1 cellular context compared by ENCODE assay signal in the genomic region with DNA sequence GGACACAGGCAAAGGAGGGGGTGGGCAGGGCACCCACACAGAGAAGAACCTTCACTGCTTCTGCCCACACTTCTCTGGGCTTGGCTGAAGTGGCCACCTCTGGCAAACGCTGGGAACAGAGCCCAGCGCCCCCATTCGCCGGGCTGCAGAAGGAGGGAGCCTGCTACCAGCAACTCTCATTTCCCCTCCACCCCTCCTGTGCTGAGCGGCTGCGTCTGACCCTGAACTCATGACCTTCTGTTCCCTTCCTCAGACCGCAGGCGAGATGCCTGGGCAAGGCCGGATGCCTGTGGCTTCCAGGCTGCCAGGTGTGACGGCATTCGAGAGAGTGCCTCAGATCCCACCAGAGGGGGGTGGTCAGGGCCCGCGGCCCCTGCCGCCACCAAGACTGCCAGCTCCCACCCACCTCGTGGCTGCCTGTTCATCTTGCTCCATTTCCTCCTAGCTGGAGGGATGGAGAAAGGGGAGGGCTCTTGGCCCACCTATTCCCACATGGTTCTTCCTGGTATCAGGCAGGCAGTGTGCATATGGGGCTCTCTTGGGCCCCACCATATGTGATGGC.
TF ChIP-seq lines count a peak whose summit lies in the region.

No MANE protein-coding gene starts in this region.

TF ChIP-seq in HepG2, 621 proteins besides CTCF, POLR2A, EP300 and RAD21 (continued from another document and continues in another):
- TF ChIP-seq, protein P1, sequence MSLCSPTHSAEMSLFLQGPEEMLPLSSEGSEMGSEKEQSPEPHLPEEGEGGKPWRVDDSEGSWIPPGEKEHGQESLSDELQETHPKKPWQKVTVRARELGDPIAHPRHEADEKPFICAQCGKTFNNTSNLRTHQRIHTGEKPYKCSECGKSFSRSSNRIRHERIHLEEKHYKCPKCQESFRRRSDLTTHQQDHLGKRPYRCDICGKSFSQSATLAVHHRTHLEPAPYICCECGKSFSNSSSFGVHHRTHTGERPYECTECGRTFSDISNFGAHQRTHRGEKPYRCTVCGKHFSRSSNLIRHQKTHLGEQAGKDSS (CRISPR knock-in tag; IDR thresholded peaks at IDR 0.05; ENCODE audit: borderline replicate concordance, low read depth) = peak; percentile 28; the same call in 1 of the 2 replicates
- TF ChIP-seq SMAD1 (CRISPR knock-in tag; IDR thresholded peaks at IDR 0.05; ENCODE audit: borderline replicate concordance, low read depth) (peak; percentile 51; the same call in 1 of the 2 replicates), MED1 (CRISPR knock-in tag; IDR thresholded peaks at IDR 0.05) (peak; percentile 90), FOXP1 (IDR thresholded peaks at IDR 0.05) (no peak), FOXP1 (CRISPR knock-in tag; IDR thresholded peaks at IDR 0.05) (peak; percentile 15; the same call in 1 of the 2 replicates), HMGA1 (CRISPR knock-in tag; conservative IDR thresholded peaks at IDR 0.05) (no peak), TEAD3 (CRISPR knock-in tag; optimal IDR thresholded peaks at IDR 0.05; ENCODE audit: borderline replicate concordance) (peak; percentile 84), MYC (CRISPR knock-in tag; IDR thresholded peaks at IDR 0.05; ENCODE audit: borderline replicate concordance) (peak; percentile 79), RFXAP (CRISPR knock-in tag; IDR thresholded peaks at IDR 0.05; ENCODE audit: borderline replicate concordance) (peak; percentile 64; the same call in 1 of the 2 replicates), CBX5 (CRISPR knock-in tag; IDR thresholded peaks at IDR 0.05; ENCODE audit: borderline replicate concordance) (peak; percentile 68; the same call in 1 of the 2 replicates), CEBPG (CRISPR knock-in tag; IDR thresholded peaks at IDR 0.05) (peak; percentile 23; the same call in 1 of the 2 replicates), SSRP1 (CRISPR knock-in tag; IDR thresholded peaks at IDR 0.05) (0 out of 2 replicates have a peak, but pooled peaks have one; percentile 54), STAG1 (CRISPR knock-in tag; IDR thresholded peaks at IDR 0.05) (peak; percentile 53), MAZ (IDR thresholded peaks at IDR 0.05; ENCODE audit: borderline replicate concordance, low read depth, low read length) (peak; percentile 28; the same call in 1 of the 2 replicates), MAZ (CRISPR knock-in tag; IDR thresholded peaks at IDR 0.05; ENCODE audit: low read depth) (no peak), UBTF (CRISPR knock-in tag; IDR thresholded peaks at IDR 0.05) (peak; percentile 82), RXRB (CRISPR knock-in tag; IDR thresholded peaks at IDR 0.05; ENCODE audit: borderline replicate concordance) (peak; percentile 91), SOX6 (IDR thresholded peaks at IDR 0.05) (no peak), SOX6 (CRISPR knock-in tag; IDR thresholded peaks at IDR 0.05) (peak; percentile 57; the same call in 1 of the 2 replicates), KAT8 (CRISPR knock-in tag; IDR thresholded peaks at IDR 0.05) (peak; percentile 69), RNF2 (conservative IDR thresholded peaks at IDR 0.05; ENCODE audit: low read depth) (peak; percentile 34; the same call in 1 of the 2 replicates), MIER2 (CRISPR knock-in tag; IDR thresholded peaks at IDR 0.05) (0 out of 2 replicates have a peak, but pooled peaks have one; percentile 31), ZBTB7B (CRISPR knock-in tag; IDR thresholded peaks at IDR 0.05) (peak; percentile 93), PHF5A (CRISPR knock-in tag; IDR thresholded peaks at IDR 0.05; ENCODE audit: low read depth, unreplicated experiment) (peak; percentile 44), KDM3A (CRISPR knock-in tag; IDR thresholded peaks at IDR 0.05; ENCODE audit: low read depth) (peak; percentile 71; the same call in 1 of the 2 replicates), SNAPC2 (CRISPR knock-in tag; IDR thresholded peaks at IDR 0.05) (no peak), FOXA3 (CRISPR knock-in tag; IDR thresholded peaks at IDR 0.05) (peak; percentile 50; the same call in 1 of the 2 replicates), SAP130 (CRISPR knock-in tag; IDR thresholded peaks at IDR 0.05; ENCODE audit: low read depth) (peak; percentile 73), TARDBP (CRISPR knock-in tag; IDR thresholded peaks at IDR 0.05) (peak; percentile 66; the same call in 1 of the 2 replicates), XRCC5 (optimal IDR thresholded peaks at IDR 0.05; ENCODE audit: low read length) (peak; percentile 44), GZF1 (CRISPR knock-in tag; IDR thresholded peaks at IDR 0.05) (peak; percentile 38; the same call in 1 of the 2 replicates), GABPB1 (CRISPR knock-in tag; IDR thresholded peaks at IDR 0.05) (peak; percentile 70), ZNF562 (CRISPR knock-in tag; IDR thresholded peaks at IDR 0.05; ENCODE audit: borderline replicate concordance) (no peak), ZNF414 (CRISPR knock-in tag; IDR thresholded peaks at IDR 0.05) (peak; percentile 79; the same call in 1 of the 2 replicates), ZNF746 (CRISPR knock-in tag; IDR thresholded peaks at IDR 0.05) (peak; percentile 79)
- TF ChIP-seq, protein P2, sequence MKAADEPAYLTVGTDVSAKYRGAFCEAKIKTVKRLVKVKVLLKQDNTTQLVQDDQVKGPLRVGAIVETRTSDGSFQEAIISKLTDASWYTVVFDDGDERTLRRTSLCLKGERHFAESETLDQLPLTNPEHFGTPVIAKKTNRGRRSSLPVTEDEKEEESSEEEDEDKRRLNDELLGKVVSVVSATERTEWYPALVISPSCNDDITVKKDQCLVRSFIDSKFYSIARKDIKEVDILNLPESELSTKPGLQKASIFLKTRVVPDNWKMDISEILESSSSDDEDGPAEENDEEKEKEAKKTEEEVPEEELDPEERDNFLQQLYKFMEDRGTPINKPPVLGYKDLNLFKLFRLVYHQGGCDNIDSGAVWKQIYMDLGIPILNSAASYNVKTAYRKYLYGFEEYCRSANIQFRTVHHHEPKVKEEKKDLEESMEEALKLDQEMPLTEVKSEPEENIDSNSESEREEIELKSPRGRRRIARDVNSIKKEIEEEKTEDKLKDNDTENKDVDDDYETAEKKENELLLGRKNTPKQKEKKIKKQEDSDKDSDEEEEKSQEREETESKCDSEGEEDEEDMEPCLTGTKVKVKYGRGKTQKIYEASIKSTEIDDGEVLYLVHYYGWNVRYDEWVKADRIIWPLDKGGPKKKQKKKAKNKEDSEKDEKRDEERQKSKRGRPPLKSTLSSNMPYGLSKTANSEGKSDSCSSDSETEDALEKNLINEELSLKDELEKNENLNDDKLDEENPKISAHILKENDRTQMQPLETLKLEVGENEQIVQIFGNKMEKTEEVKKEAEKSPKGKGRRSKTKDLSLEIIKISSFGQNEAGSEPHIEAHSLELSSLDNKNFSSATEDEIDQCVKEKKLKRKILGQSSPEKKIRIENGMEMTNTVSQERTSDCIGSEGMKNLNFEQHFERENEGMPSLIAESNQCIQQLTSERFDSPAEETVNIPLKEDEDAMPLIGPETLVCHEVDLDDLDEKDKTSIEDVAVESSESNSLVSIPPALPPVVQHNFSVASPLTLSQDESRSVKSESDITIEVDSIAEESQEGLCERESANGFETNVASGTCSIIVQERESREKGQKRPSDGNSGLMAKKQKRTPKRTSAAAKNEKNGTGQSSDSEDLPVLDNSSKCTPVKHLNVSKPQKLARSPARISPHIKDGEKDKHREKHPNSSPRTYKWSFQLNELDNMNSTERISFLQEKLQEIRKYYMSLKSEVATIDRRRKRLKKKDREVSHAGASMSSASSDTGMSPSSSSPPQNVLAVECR (CRISPR knock-in tag; IDR thresholded peaks at IDR 0.05; ENCODE audit: borderline replicate concordance) = peak; percentile 70
- TF ChIP-seq, protein P3, sequence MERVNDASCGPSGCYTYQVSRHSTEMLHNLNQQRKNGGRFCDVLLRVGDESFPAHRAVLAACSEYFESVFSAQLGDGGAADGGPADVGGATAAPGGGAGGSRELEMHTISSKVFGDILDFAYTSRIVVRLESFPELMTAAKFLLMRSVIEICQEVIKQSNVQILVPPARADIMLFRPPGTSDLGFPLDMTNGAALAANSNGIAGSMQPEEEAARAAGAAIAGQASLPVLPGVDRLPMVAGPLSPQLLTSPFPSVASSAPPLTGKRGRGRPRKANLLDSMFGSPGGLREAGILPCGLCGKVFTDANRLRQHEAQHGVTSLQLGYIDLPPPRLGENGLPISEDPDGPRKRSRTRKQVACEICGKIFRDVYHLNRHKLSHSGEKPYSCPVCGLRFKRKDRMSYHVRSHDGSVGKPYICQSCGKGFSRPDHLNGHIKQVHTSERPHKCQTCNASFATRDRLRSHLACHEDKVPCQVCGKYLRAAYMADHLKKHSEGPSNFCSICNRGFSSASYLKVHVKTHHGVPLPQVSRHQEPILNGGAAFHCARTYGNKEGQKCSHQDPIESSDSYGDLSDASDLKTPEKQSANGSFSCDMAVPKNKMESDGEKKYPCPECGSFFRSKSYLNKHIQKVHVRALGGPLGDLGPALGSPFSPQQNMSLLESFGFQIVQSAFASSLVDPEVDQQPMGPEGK (CRISPR knock-in tag; IDR thresholded peaks at IDR 0.05) = peak; percentile 92
- TF ChIP-seq, protein P4, sequence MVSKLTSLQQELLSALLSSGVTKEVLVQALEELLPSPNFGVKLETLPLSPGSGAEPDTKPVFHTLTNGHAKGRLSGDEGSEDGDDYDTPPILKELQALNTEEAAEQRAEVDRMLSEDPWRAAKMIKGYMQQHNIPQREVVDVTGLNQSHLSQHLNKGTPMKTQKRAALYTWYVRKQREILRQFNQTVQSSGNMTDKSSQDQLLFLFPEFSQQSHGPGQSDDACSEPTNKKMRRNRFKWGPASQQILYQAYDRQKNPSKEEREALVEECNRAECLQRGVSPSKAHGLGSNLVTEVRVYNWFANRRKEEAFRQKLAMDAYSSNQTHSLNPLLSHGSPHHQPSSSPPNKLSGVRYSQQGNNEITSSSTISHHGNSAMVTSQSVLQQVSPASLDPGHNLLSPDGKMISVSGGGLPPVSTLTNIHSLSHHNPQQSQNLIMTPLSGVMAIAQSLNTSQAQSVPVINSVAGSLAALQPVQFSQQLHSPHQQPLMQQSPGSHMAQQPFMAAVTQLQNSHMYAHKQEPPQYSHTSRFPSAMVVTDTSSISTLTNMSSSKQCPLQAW (CRISPR knock-in tag; IDR thresholded peaks at IDR 0.05) = 0 out of 2 replicates have a peak, but pooled peaks have one; percentile 70
- TF ChIP-seq, protein P5, sequence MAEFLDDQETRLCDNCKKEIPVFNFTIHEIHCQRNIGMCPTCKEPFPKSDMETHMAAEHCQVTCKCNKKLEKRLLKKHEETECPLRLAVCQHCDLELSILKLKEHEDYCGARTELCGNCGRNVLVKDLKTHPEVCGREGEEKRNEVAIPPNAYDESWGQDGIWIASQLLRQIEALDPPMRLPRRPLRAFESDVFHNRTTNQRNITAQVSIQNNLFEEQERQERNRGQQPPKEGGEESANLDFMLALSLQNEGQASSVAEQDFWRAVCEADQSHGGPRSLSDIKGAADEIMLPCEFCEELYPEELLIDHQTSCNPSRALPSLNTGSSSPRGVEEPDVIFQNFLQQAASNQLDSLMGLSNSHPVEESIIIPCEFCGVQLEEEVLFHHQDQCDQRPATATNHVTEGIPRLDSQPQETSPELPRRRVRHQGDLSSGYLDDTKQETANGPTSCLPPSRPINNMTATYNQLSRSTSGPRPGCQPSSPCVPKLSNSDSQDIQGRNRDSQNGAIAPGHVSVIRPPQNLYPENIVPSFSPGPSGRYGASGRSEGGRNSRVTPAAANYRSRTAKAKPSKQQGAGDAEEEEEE (CRISPR knock-in tag; IDR thresholded peaks at IDR 0.05; ENCODE audit: borderline replicate concordance) = no peak
- TF ChIP-seq, protein P6, sequence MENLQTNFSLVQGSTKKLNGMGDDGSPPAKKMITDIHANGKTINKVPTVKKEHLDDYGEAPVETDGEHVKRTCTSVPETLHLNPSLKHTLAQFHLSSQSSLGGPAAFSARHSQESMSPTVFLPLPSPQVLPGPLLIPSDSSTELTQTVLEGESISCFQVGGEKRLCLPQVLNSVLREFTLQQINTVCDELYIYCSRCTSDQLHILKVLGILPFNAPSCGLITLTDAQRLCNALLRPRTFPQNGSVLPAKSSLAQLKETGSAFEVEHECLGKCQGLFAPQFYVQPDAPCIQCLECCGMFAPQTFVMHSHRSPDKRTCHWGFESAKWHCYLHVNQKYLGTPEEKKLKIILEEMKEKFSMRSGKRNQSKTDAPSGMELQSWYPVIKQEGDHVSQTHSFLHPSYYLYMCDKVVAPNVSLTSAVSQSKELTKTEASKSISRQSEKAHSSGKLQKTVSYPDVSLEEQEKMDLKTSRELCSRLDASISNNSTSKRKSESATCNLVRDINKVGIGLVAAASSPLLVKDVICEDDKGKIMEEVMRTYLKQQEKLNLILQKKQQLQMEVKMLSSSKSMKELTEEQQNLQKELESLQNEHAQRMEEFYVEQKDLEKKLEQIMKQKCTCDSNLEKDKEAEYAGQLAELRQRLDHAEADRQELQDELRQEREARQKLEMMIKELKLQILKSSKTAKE (CRISPR knock-in tag; IDR thresholded peaks at IDR 0.05; ENCODE audit: borderline replicate concordance) = peak; percentile 91
- TF ChIP-seq, protein P7, sequence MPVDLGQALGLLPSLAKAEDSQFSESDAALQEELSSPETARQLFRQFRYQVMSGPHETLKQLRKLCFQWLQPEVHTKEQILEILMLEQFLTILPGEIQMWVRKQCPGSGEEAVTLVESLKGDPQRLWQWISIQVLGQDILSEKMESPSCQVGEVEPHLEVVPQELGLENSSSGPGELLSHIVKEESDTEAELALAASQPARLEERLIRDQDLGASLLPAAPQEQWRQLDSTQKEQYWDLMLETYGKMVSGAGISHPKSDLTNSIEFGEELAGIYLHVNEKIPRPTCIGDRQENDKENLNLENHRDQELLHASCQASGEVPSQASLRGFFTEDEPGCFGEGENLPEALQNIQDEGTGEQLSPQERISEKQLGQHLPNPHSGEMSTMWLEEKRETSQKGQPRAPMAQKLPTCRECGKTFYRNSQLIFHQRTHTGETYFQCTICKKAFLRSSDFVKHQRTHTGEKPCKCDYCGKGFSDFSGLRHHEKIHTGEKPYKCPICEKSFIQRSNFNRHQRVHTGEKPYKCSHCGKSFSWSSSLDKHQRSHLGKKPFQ (CRISPR knock-in tag; IDR thresholded peaks at IDR 0.05; ENCODE audit: insufficient replicate concordance) = peak; percentile 97
